ENCODE assay signal across 8 cellular contexts in genomic region chr3:52123106-52123708, GRCh38. TPM values are rescaled to one million over a fixed set of nuclear protein-coding genes. Genes with fewer than 3 reads are reported as not detected.
DNase-seq lines count a peak whose midpoint lies in the region; ATAC-seq, FAIRE-seq and TF ChIP-seq lines count a peak whose summit lies in the region.

No MANE protein-coding gene starts in this region.

- DNase-seq in NCI-H2107 treated with DMSO at 0.1 percent for 48 hours (lab: John Stamatoyannopoulos, UW; ENCODE audit: unreplicated experiment), result peak; percentile 1
- DNase-seq in NCI-H2107 (lab: John Stamatoyannopoulos, UW), result no peak
- peak; percentile 38 for DNase-seq in M059J (ENCODE audit: low read depth)
- peak; percentile 76 for DNase-seq in WERI-Rb-1
- DNase-seq in brain microvascular endothelial cell, result peak; percentile 43
- DNase-seq in iPS-NIHi11 (ENCODE audit: low spot score), result peak; percentile 93
- DNase-seq in small intestine, result peak; percentile 71

- H3K27ac ChIP-seq in WERI-Rb-1 (no peak overlapping the region), brain microvascular endothelial cell (no peak overlapping the region), small intestine (ENCODE audit: low read depth in 1 of 2, low read length in 1 of 2) (no peak overlapping the region)

- TF ChIP-seq CTCF in WERI-Rb-1 (IDR thresholded peaks at IDR 0.05; ENCODE audit: low read depth, low read length), result peak; percentile 99
- peak; percentile 99 for TF ChIP-seq CTCF in brain microvascular endothelial cell (IDR thresholded peaks at IDR 0.05; ENCODE audit: low read depth, low read length, missing control alignments)

- H3K4me3 ChIP-seq in WERI-Rb-1 (ENCODE audit: low read depth, low read length) (no peak overlapping the region), brain microvascular endothelial cell (ENCODE audit: low read depth, low read length) (no peak overlapping the region), small intestine (ENCODE audit: low read depth in 1 of 2, low read length in 2 of 2) (no peak overlapping the region)

- FAIRE-seq in small intestine (lab: Jason Lieb, UNC), result no peak

- in situ Hi-C loops in brain microvascular endothelial cell (cut with HindIII; ENCODE audit: low pct_ligation_motif_present, low sequenced_read_pairs), result no loop called here

- peaks cover 19% of the 10 kb centered on the region for H3K36me3 ChIP-seq in WERI-Rb-1
- no peaks in the 10 kb centered on the region for H3K36me3 ChIP-seq in brain microvascular endothelial cell (replicated peaks)
- H3K36me3 ChIP-seq in small intestine (ENCODE audit: control insufficient read depth in 2 of 2, insufficient read depth in 2 of 2, low read length in 2 of 2), result no peaks in the 10 kb centered on the region

- H3K9me3 ChIP-seq in WERI-Rb-1 (ENCODE audit: severe bottlenecking) (no peaks in the 10 kb centered on the region), small intestine (ENCODE audit: control insufficient read depth, low read depth) (no peaks in the 10 kb centered on the region)

- ATAC-seq in GM21717 (IDR thresholded peaks at IDR 0.05; ENCODE audit: unreplicated experiment), result no peak

- WGBS in small intestine, 3 donors, result 45 to 48% (median 46%) methylated on average over 10 of the region's 10 CpGs

- H3K27me3 ChIP-seq in WERI-Rb-1 (ENCODE audit: insufficient read depth, low read depth, severe bottlenecking) (no peaks in the 10 kb centered on the region), brain microvascular endothelial cell (replicated peaks) (no peaks in the 10 kb centered on the region), small intestine (ENCODE audit: control insufficient read depth in 2 of 2, insufficient read depth in 2 of 2, low read length in 2 of 2) (no peaks in the 10 kb centered on the region)

- H3K4me1 ChIP-seq in small intestine (ENCODE audit: control insufficient read depth in 2 of 2, insufficient read depth in 1 of 2, low read depth in 1 of 2, low read length in 1 of 2), result no peaks in the 10 kb centered on the region

RNA-seq across cellular contexts. Expression of gene POC1A, which starts 31.0 kb away (rescaled TPM):
- 7.6 and 10.7 TPM in 2 replicates for total RNA-seq in M059J (2014; rRNA removed; shearing (Covaris generic))
- 10 to 100 TPM in 1 of 3 donors, 1 to 10 TPM in 2; 2.7 to 19.4 (median 4.1) TPM for polyA plus RNA-seq in small intestine
